Comparison of ENCODE assay signal across 19 cellular contexts in the genomic region with DNA sequence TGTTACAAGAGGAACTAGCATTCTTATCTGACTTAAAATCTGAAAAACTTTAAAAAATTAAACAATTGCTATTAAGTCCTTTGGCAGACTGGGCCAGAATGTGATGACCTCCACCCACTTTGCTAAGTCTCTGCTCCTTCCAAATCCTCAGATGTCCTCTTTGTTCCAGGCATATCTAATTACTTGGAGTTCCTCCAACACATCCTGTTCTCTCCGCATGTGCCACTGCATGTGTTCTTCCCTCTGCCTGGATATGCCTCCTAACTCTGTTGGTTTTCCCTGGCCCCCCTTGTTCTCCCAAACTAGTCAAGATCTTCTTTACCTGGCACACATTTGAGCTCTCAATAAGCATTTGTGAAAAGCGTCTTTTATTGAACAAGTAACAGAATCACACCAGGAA. TPM values are rescaled to one million over a fixed set of nuclear protein-coding genes. Genes with fewer than 3 reads are reported as not detected.
"Had no signal": no experiment of that assay in that cellular context is flagged by ENCODE, and none has a peak within 500 bp of the region (broad histone marks: within the 10 kb centered on the region; RNA-seq: fewer than 3 reads in every experiment).

No MANE protein-coding gene starts in this region.

- H3K27me3 ChIP-seq: brain microvascular endothelial cell, ovary, testis had no signal

- H3K36me3 Mint-ChIP-seq: activated CD8-positive, alpha-beta memory T cell treated with anti-CD3 and anti-CD28 coated beads, Interleukin-2, amount 10 ng/mL, durations not matched to agents 7 days and 5 days; activated naive CD8-positive, alpha-beta T cell had no signal

- H3K4me1 ChIP-seq: upper lobe of right lung had no signal

- H3K9me3 Mint-ChIP-seq: activated T-cell treated with anti-CD3 and anti-CD28 coated beads, Interleukin-2, amount 50 U/mL, for 4 hours; neural crest cell; stimulated activated naive CD8-positive, alpha-beta T cell treated with anti-CD3 and anti-CD28 coated beads, Interleukin-15, amount 100 ng/mL, for 72 hours; T-helper 2 cell treated with Interferon-gamma antibody and Interleukin-4, amounts not matched to agents 5 μg/mL and 100 μg/mL, for 36 hours had no signal

- H3K4me3 ChIP-seq: ovary, testis, upper lobe of right lung had no signal

- H3K27ac Mint-ChIP-seq: activated CD8-positive, alpha-beta memory T cell treated with anti-CD3 and anti-CD28 coated beads, Interleukin-2, amount 10 ng/mL, durations not matched to agents 7 days and 5 days; activated naive CD8-positive, alpha-beta T cell; T-helper 2 cell treated with Interferon-gamma antibody and Interleukin-4, amounts not matched to agents 5 μg/mL and 100 μg/mL, for 36 hours had no signal

- H3K4me3 Mint-ChIP-seq: activated CD8-positive, alpha-beta memory T cell treated with anti-CD3 and anti-CD28 coated beads, Interleukin-2, amount 10 ng/mL, durations not matched to agents 7 days and 5 days; activated naive CD8-positive, alpha-beta T cell; activated T-cell treated with anti-CD3 and anti-CD28 coated beads, Interleukin-2, amount 50 U/mL, for 4 hours; neural crest cell; stimulated activated naive CD8-positive, alpha-beta T cell treated with anti-CD3 and anti-CD28 coated beads, Interleukin-15, amount 100 ng/mL, for 72 hours; T-helper 2 cell treated with Interferon-gamma antibody and Interleukin-4, amounts not matched to agents 5 μg/mL and 100 μg/mL, for 36 hours had no signal

- H3K9me3 ChIP-seq: ovary, testis, upper lobe of right lung had no signal

- H3K36me3 ChIP-seq: brain microvascular endothelial cell, ovary, upper lobe of right lung had no signal

- H3K27ac ChIP-seq: brain microvascular endothelial cell, ovary, upper lobe of right lung had no signal

- ATAC-seq: activated CD8-positive, alpha-beta memory T cell treated with anti-CD3 and anti-CD28 coated beads, Interleukin-2, amount 10 ng/mL, durations not matched to agents 7 days and 5 days; activated T-cell treated with anti-CD3 and anti-CD28 coated beads, Interleukin-2, amount 50 U/mL, for 4 hours; upper lobe of right lung had no signal

- H3K4me1 Mint-ChIP-seq: activated CD8-positive, alpha-beta memory T cell treated with anti-CD3 and anti-CD28 coated beads, Interleukin-2, amount 10 ng/mL, durations not matched to agents 7 days and 5 days; stimulated activated naive CD8-positive, alpha-beta T cell treated with anti-CD3 and anti-CD28 coated beads, Interleukin-15, amount 100 ng/mL, for 72 hours had no signal

- DNase-seq: activated CD4-positive, alpha-beta T cell treated with anti-CD3 and anti-CD28 coated beads for 1 hour; activated CD4-positive, alpha-beta T cell treated with anti-CD3 and anti-CD28 coated beads, Interleukin-2, amount 50 U/mL, for 48 hours; activated CD8-positive, alpha-beta memory T cell treated with anti-CD3 and anti-CD28 coated beads, Interleukin-2, amount 10 ng/mL, durations not matched to agents 7 days and 5 days; activated gamma-delta T cell; activated T-cell treated with anti-CD3 and anti-CD28 coated beads, Interleukin-2, amount 50 U/mL, for 4 hours; amygdala; brain microvascular endothelial cell; foreskin melanocyte; kidney; ovary; stimulated activated CD4-positive, alpha-beta T cell treated with anti-CD3 and anti-CD28 coated beads, Interleukin-15, amount 100 ng/mL, for 24 hours; stimulated activated CD4-positive, alpha-beta T cell treated with anti-CD3 and anti-CD28 coated beads, Interleukin-4, amount 100 ng/mL, for 4 hours; stimulated activated naive CD8-positive, alpha-beta T cell treated with anti-CD3 and anti-CD28 coated beads, Interleukin-15, amount 100 ng/mL, for 72 hours; testis; upper lobe of right lung had no signal

RNA-seq across cellular contexts. Expression of gene ELOVL2, which starts 23.1 kb away (rescaled TPM):
- total RNA-seq: activated CD8-positive, alpha-beta memory T cell treated with anti-CD3 and anti-CD28 coated beads, Interleukin-2, amount 10 ng/mL, durations not matched to agents 7 days and 5 days; activated T-cell treated with anti-CD3 and anti-CD28 coated beads, Interleukin-2, amount 50 U/mL, for 4 hours; endothelial cell of umbilical vein had no signal
- polyA plus RNA-seq: endothelial cell of umbilical vein had no signal
